ENCODE assay signal across 8 cellular contexts in the genomic region with DNA sequence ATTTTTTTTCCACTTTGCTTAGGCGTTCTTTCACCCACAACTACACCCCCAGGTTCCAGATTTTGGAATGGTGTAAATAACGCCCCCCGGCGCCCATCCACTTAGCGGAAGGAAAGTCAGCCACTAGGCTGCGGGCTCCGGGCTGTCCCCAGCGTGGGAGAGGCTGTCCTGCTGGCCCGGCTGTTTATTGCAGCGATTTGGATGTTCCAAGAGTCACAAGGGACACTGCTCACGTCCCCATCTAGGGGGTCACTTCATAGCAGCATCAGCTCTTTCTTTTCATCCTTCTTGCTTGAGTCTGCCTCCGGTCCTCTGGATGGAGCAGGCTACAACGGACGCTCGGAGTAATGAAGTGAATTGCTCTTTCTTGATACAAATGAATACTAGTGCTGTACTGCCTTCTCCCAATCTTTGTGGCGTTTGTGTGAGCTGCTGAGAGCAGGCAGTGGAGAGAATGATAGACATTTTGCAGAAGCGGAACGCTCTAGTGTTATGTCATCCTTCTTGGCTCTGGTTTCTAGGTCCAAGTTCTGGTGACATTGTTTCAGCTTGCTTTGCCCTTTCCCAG. TPM values are rescaled to one million over a fixed set of nuclear protein-coding genes. Genes with fewer than 3 reads are reported as not detected.
DNase-seq lines count a peak whose midpoint lies in the region; ATAC-seq and TF ChIP-seq lines count a peak whose summit lies in the region.

No MANE protein-coding gene starts in this region.

- peak overlapping the region; percentile 92 for H3K4me2 ChIP-seq in skeletal muscle satellite cell (ENCODE audit: low read length)

- H3K27me3 ChIP-seq in HL-60 (ENCODE audit: insufficient read depth, poor library complexity, severe bottlenecking) = peaks cover 3% of the 10 kb centered on the region
- H3K27me3 ChIP-seq in iPS-15b (ENCODE audit: control insufficient read depth, insufficient read depth, low read length) = peaks cover 24% of the 10 kb centered on the region
- peaks cover under 1% of the 10 kb centered on the region for H3K27me3 ChIP-seq in skeletal muscle satellite cell (ENCODE audit: control insufficient read depth, insufficient read depth, low read length)

- no peak overlapping the region for H3K27ac ChIP-seq in HL-60 (replicated peaks)

- peaks cover 16 to 32% (median 20%) of the 10 kb centered on the region in 5 experiments for H3K9me3 Mint-ChIP-seq in brain

- H3K4me3 Mint-ChIP-seq in brain = peak overlapping the region; percentile 78 to 88 (median 83)

- ATAC-seq in GM18909 (IDR thresholded peaks at IDR 0.05; ENCODE audit: poor library complexity, unreplicated experiment) (no peak), GM18517 (IDR thresholded peaks at IDR 0.05; ENCODE audit: unreplicated experiment) (no peak)

- DNase-seq in DMS53 treated with DMSO at 0.1 percent for 48 hours (lab: John Stamatoyannopoulos, UW; ENCODE audit: unreplicated experiment) (peak; percentile 26), HL-60 (ENCODE audit: low read depth in 1 of 2, low spot score in 1 of 2) (peak; percentile 27 to 59), SK-MEL-5 (ENCODE audit: low read depth, low spot score) (peak; percentile 80)

- H3K9me3 ChIP-seq in iPS-15b (ENCODE audit: control insufficient read depth, insufficient read depth, low read length) = no peaks in the 10 kb centered on the region
- H3K9me3 ChIP-seq in skeletal muscle satellite cell (replicated peaks; ENCODE audit: low read length) = no peaks in the 10 kb centered on the region

- peaks cover 20% of the 10 kb centered on the region for H3K4me1 Mint-ChIP-seq in brain

- H3K4me3 ChIP-seq in HL-60 (replicated peaks; ENCODE audit: insufficient read depth, low read length) (peak overlapping the region; percentile 85), iPS-15b (ENCODE audit: low read depth, low read length) (peak overlapping the region; percentile 51), skeletal muscle satellite cell (ENCODE audit: low read length) (peak overlapping the region; percentile 74)

- peak overlapping the region in 4 of 5 experiments; percentile 5 to 67 (median 22) for H3K27ac Mint-ChIP-seq in brain

- H3K9ac ChIP-seq in iPS-15b (ENCODE audit: low read depth, low read length) (no peak overlapping the region), skeletal muscle satellite cell (ENCODE audit: low read depth, low read length) (peak overlapping the region; percentile 58)

- no peaks in the 10 kb centered on the region for H3K36me3 ChIP-seq in iPS-15b (ENCODE audit: control insufficient read depth, insufficient read depth, low read length)
- no peaks in the 10 kb centered on the region for H3K36me3 ChIP-seq in skeletal muscle satellite cell (ENCODE audit: insufficient read depth, low read length)

- peaks cover 42% of the 10 kb centered on the region for H3K27me3 Mint-ChIP-seq in brain

- no peak for TF ChIP-seq CTCF in HL-60 (IDR thresholded peaks at IDR 0.05; ENCODE audit: insufficient read depth, low read length)
- peak; percentile 49 to 63 for TF ChIP-seq CTCF in brain (conservative IDR thresholded peaks at IDR 0.05)

- H3K4me1 ChIP-seq in iPS-15b (ENCODE audit: control insufficient read depth, insufficient read depth, low read length) (peaks cover 20% of the 10 kb centered on the region), skeletal muscle satellite cell (ENCODE audit: control insufficient read depth, insufficient read depth, low read length) (peaks cover 8% of the 10 kb centered on the region)

- H3K36me3 Mint-ChIP-seq in brain = no peaks in the 10 kb centered on the region

- in situ Hi-C loops in SK-MEL-5 (cut with HindIII; ENCODE audit: low pct_unique_long_range_greater_than_20kb, low sequenced_read_pairs) = no loop called here

RNA-seq across cellular contexts. Expression of gene PAIP2B, which starts 50.7 kb away (rescaled TPM):
- total RNA-seq in SK-MEL-5 (2014; rRNA removed; shearing (Covaris generic)) = 1.0 and 1.5 TPM in 2 replicates
- 1.5 TPM in 2 replicates for polyA plus RNA-seq in SK-MEL-5 (2015; cell fraction: cytosol; rRNA removed)
- 0.93 and 1.5 TPM in 2 replicates for polyA plus RNA-seq in SK-MEL-5 (2015; cell fraction: nucleus; rRNA removed)
- polyA plus RNA-seq in brain (ENCODE audit: insufficient read depth, low read depth, low replicate concordance) = 19.4 TPM
- 0.25 and 0.44 TPM in 2 replicates for total RNA-seq in skeletal muscle satellite cell (2012; rRNA removed)

RNA-seq across cellular contexts. Expression of gene ZNF638, which starts 54.0 kb away (rescaled TPM):
- 166 and 191 TPM in 2 replicates for total RNA-seq in SK-MEL-5 (2014; rRNA removed; shearing (Covaris generic))
- polyA plus RNA-seq in SK-MEL-5 (2015; cell fraction: cytosol; rRNA removed) = 80.3 and 96.1 TPM in 2 replicates
- 316 TPM in 2 replicates for polyA plus RNA-seq in SK-MEL-5 (2015; cell fraction: nucleus; rRNA removed)
- polyA plus RNA-seq in brain (ENCODE audit: insufficient read depth, low read depth, low replicate concordance) = 21.6 TPM
- 81.3 and 99.6 TPM in 2 replicates for total RNA-seq in skeletal muscle satellite cell (2012; rRNA removed)

Comparison
In these comparisons a context has a peak if more than half of its experiments do, and no peak if none do; other contexts are left out.
1. DNase-seq: peak in every context shown above with its lines; median percentile 80 in SK-MEL-5; 43 in HL-60; 26 in DMS53 treated with DMSO at 0.1 percent for 48 hours.